ENCODE assay signal across 8 cellular contexts in the genomic region with DNA sequence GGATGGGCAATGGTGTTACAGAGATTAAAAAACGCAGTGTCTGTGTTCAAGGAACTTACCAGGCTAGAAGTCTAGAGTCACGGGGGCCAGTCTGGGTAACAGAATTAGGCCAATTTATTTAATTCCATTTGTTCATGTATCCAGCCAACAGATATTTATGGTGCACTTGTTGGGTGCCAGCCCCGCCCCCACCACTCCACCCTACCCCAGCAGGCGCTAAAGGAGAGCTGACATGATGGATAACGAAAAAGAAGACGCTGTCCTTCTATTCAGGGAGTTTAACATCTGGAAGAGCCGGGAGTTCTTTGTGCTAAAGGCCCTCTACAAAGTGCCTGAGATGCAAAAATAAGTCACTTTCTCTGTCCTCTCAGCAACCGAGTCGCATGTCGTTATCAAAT. TPM values are rescaled to one million over a fixed set of nuclear protein-coding genes. Genes with fewer than 3 reads are reported as not detected.
DNase-seq lines count a peak whose midpoint lies in the region; ATAC-seq, FAIRE-seq and TF ChIP-seq lines count a peak whose summit lies in the region.

No MANE protein-coding gene starts in this region.

- intact Hi-C loops in activated CD4-positive, alpha-beta T cell treated with anti-CD3 and anti-CD28 coated beads, Interleukin-2, amount 10 ng/mL, durations not matched to agents 24 days and 14 days (cut with micrococcal nuclease) = loop anchor here (1.0 to 5.0 kb wide), 2 partner anchors 41 to 62 kb away; no protein-coding TSS in a partner anchor
- intact Hi-C loops in HepG2 (cut with micrococcal nuclease; ENCODE audit: unreplicated experiment) (loop anchor here (10.0 kb wide), 1 partner anchor 58 kb away; no protein-coding TSS in a partner anchor), posterior vena cava (cut with DNase I) (loop anchor here in 1 of 2 donors (10.0 kb wide), 1 partner anchor 58 kb away; no protein-coding TSS in a partner anchor)

- CTCF ChIA-PET in HepG2 (lab: Yijun Ruan, JAX; ENCODE audit: low intra/inter-chr PET ratio, low total read pairs) = no interaction called here

- H3K9me3 ChIP-seq in HepG2 (ENCODE audit: low read length) (no peaks in the 10 kb centered on the region), thymus (ENCODE audit: control insufficient read depth) (no peaks in the 10 kb centered on the region)

- H3K4me1 ChIP-seq in HepG2 (ENCODE audit: insufficient read depth, low read length) (no peaks in the 10 kb centered on the region; the same call in 1 of the 2 replicates), thymus (ENCODE audit: control insufficient read depth, insufficient read depth, low read length) (peaks cover 17% of the 10 kb centered on the region)

- peak overlapping the region; percentile 68 for H3K27ac ChIP-seq in angular gyrus (ENCODE audit: low read depth, low read length)
- H3K27ac ChIP-seq in HepG2 (ENCODE audit: extremely low read length, insufficient read depth, low read length) = no peak overlapping the region
- H3K27ac ChIP-seq in thymus (ENCODE audit: low read depth) = no peak overlapping the region

- H3K9me3 Mint-ChIP-seq in activated CD4-positive, alpha-beta T cell treated with anti-CD3 and anti-CD28 coated beads, Interleukin-2, amount 10 ng/mL, durations not matched to agents 24 days and 14 days = no peaks in the 10 kb centered on the region

- FAIRE-seq in HepG2 (lab: Jason Lieb, UNC) = no peak

- no peaks in the 10 kb centered on the region for H3K79me2 ChIP-seq in HepG2 (ENCODE audit: insufficient read depth, low read length)

- H2AFZ ChIP-seq in HepG2 (ENCODE audit: low read length) = peak overlapping the region; percentile 89

- TF ChIP-seq CTCF in HepG2 (CRISPR knock-in tag; IDR thresholded peaks at IDR 0.05) = no peak

- no peak for TF ChIP-seq EP300 in HepG2 (IDR thresholded peaks at IDR 0.05; ENCODE audit: low read depth in 2 of 2, low read length in 2 of 2)
- no peak for TF ChIP-seq EP300 in HepG2 (CRISPR knock-in tag; IDR thresholded peaks at IDR 0.05; ENCODE audit: borderline replicate concordance)

- no peak for DNase-seq in activated CD4-positive, alpha-beta T cell treated with anti-CD3 and anti-CD28 coated beads, Interleukin-2, amount 10 ng/mL, durations not matched to agents 24 days and 14 days
- DNase-seq in activated CD4-positive, alpha-beta T cell treated with anti-CD3 and anti-CD28 coated beads for 4 hours = no peak
- DNase-seq in HepG2 (ENCODE audit: low spot score) (no peak), occipital lobe (lab: John Stamatoyannopoulos, UW) (no peak), posterior vena cava (ENCODE audit: low spot score) (no peak), NCI-H146 treated with DMSO at 0.1 percent for 48 hours (lab: John Stamatoyannopoulos, UW; ENCODE audit: unreplicated experiment) (no peak)

- TF ChIP-seq RAD21 in HepG2 (CRISPR knock-in tag; IDR thresholded peaks at IDR 0.05) = no peak

- WGBS in HepG2 (ENCODE audit: low lambda C conversion rate) = 33% methylated on average over 10 of the region's 10 CpGs
- 10% methylated on average over 10 of the region's 10 CpGs for WGBS in thymus

- H3K27me3 Mint-ChIP-seq in activated CD4-positive, alpha-beta T cell treated with anti-CD3 and anti-CD28 coated beads, Interleukin-2, amount 10 ng/mL, durations not matched to agents 24 days and 14 days = peaks cover 53% of the 10 kb centered on the region

- no peak for TF ChIP-seq POLR2A in HepG2 (IDR thresholded peaks at IDR 0.05; ENCODE audit: insufficient read depth in 1 of 2, low read depth in 2 of 2, low read length in 2 of 2)

- no peaks in the 10 kb centered on the region; the same call in 1 of the 2 replicates for H4K20me1 ChIP-seq in HepG2 (ENCODE audit: insufficient read depth, low read length)

- peaks cover 3% of the 10 kb centered on the region for H3K36me3 Mint-ChIP-seq in activated CD4-positive, alpha-beta T cell treated with anti-CD3 and anti-CD28 coated beads, Interleukin-2, amount 10 ng/mL, durations not matched to agents 24 days and 14 days (ENCODE audit: low read depth)

- no peak overlapping the region for H3K27ac Mint-ChIP-seq in activated CD4-positive, alpha-beta T cell treated with anti-CD3 and anti-CD28 coated beads, Interleukin-2, amount 10 ng/mL, durations not matched to agents 24 days and 14 days

- POLR2A ChIA-PET in HepG2 (lab: Yijun Ruan, JAX) = no interaction called here

- in situ Hi-C loops in HepG2 (cut with HindIII; ENCODE audit: extremely low pct_ligation_motif_present, low pct_unique_long_range_greater_than_20kb) = no loop called here

- no TSS peak for BruUV-seq in HepG2 (replicated peaks; lab: Mats Ljungman, UMichigan)

- no peaks in the 10 kb centered on the region for H3K36me3 ChIP-seq in HepG2 (replicated peaks in 1 of 2; ENCODE audit: control insufficient read depth in 1 of 2, insufficient read depth in 2 of 2, low read length in 2 of 2)
- no peaks in the 10 kb centered on the region for H3K36me3 ChIP-seq in thymus (ENCODE audit: control insufficient read depth, insufficient read depth)

- H3K4me3 ChIP-seq in HepG2 (replicated peaks in 1 of 3; ENCODE audit: insufficient read depth in 1 of 3, low read depth in 2 of 3, low read length in 3 of 3) (peak overlapping the region; percentile 69 to 73 (median 71)), thymus (ENCODE audit: low read length) (peak overlapping the region; percentile 79)

- H3K9ac ChIP-seq in HepG2 (ENCODE audit: insufficient read depth, low read depth, low read length) = peak overlapping the region; percentile 40; the same call in 1 of the 2 replicates

- H3K27me3 ChIP-seq in HepG2 (ENCODE audit: control insufficient read depth in 1 of 2, insufficient read depth in 2 of 2, low read length in 2 of 2) (peaks cover 3 to 41% of the 10 kb centered on the region in 2 experiments; a peak in 4 of 5 replicates), thymus (ENCODE audit: control insufficient read depth, insufficient read depth) (peaks cover 20% of the 10 kb centered on the region)

- ATAC-seq in HepG2 = no peak

- H3K4me1 Mint-ChIP-seq in activated CD4-positive, alpha-beta T cell treated with anti-CD3 and anti-CD28 coated beads, Interleukin-2, amount 10 ng/mL, durations not matched to agents 24 days and 14 days = peaks cover 43% of the 10 kb centered on the region

- H3K4me3 Mint-ChIP-seq in activated CD4-positive, alpha-beta T cell treated with anti-CD3 and anti-CD28 coated beads, Interleukin-2, amount 10 ng/mL, durations not matched to agents 24 days and 14 days = peak overlapping the region; percentile 98

- peak overlapping the region; percentile 95 for H3K4me2 ChIP-seq in HepG2 (ENCODE audit: low read depth, low read length)

TF ChIP-seq in HepG2, 621 proteins besides CTCF, POLR2A, EP300 and RAD21 (continues in another document):
- no peak for TF ChIP-seq ELF3 (CRISPR knock-in tag; IDR thresholded peaks at IDR 0.05)
- TF ChIP-seq ZNF124 (CRISPR knock-in tag; IDR thresholded peaks at IDR 0.05) = no peak
- no peak for TF ChIP-seq ZFP37 (CRISPR knock-in tag; IDR thresholded peaks at IDR 0.05; ENCODE audit: borderline replicate concordance)
- TF ChIP-seq FOXK2 (IDR thresholded peaks at IDR 0.05) = no peak
- TF ChIP-seq IKZF1 (IDR thresholded peaks at IDR 0.05) = no peak
- TF ChIP-seq ZNF605 (CRISPR knock-in tag; IDR thresholded peaks at IDR 0.05) = no peak
- TF ChIP-seq RXRA (CRISPR knock-in tag; IDR thresholded peaks at IDR 0.05) = no peak

RNA-seq across cellular contexts. Expression of a gene that starts 1.1 kb away (rescaled TPM):
- total RNA-seq in activated CD4-positive, alpha-beta T cell treated with anti-CD3 and anti-CD28 coated beads, Interleukin-2, amount 10 ng/mL, durations not matched to agents 24 days and 14 days = 22.2 and 22.4 TPM in 2 replicates
- 4.8 and 5.0 TPM in 2 replicates for total RNA-seq in HepG2 (2016; rRNA removed; fragmentation: Illumina TruSeq; extraction: Trizol)
- total RNA-seq in HepG2 (2016; cell fraction: cytosol; rRNA removed; fragmentation: Illumina TruSeq; extraction: Trizol; ENCODE audit: low read depth) = 1.9 and 3.3 TPM in 2 replicates
- total RNA-seq in HepG2 (2016; cell fraction: insoluble cytoplasmic fraction; rRNA removed; fragmentation: Illumina TruSeq; extraction: Trizol) = 4.8 and 5.5 TPM in 2 replicates
- total RNA-seq in HepG2 (2016; cell fraction: membrane; rRNA removed; fragmentation: Illumina TruSeq; extraction: Trizol) = 5.3 and 5.5 TPM in 2 replicates
- total RNA-seq in HepG2 (2016; cell fraction: nucleus; rRNA removed; fragmentation: Illumina TruSeq; extraction: Trizol) = 5.3 and 7.6 TPM in 2 replicates
- polyA plus RNA-seq in HepG2 (2011; rRNA removed) = 3.3 and 4.5 TPM in 2 replicates
- polyA plus RNA-seq in HepG2 (2011; cell fraction: cytosol; rRNA removed) = 2.1 and 2.8 TPM in 2 replicates
- 4.7 and 5.0 TPM in 2 replicates for polyA plus RNA-seq in HepG2 (2011; cell fraction: nucleus; rRNA removed)
- 5.6 and 6.9 TPM in 2 replicates for polyA plus RNA-seq in HepG2 (2012)
- 1.5 and 2.8 TPM in 2 replicates for polyA plus RNA-seq in HepG2 (2016; cell fraction: cytosol; fragmentation: Illumina TruSeq; extraction: Trizol; ENCODE audit: low read depth)
- polyA plus RNA-seq in HepG2 (2016; cell fraction: insoluble cytoplasmic fraction; fragmentation: Illumina TruSeq; extraction: Trizol; ENCODE audit: low read depth) = 3.8 and 4.8 TPM in 2 replicates
- 3.2 and 5.1 TPM in 2 replicates for polyA plus RNA-seq in HepG2 (2016; cell fraction: membrane; fragmentation: Illumina TruSeq; extraction: Trizol; ENCODE audit: low read depth)
- 5.1 and 8.2 TPM in 2 replicates for polyA plus RNA-seq in HepG2 (2016; cell fraction: nucleus; fragmentation: Illumina TruSeq; extraction: Trizol; ENCODE audit: insufficient read depth, low read depth)
- polyA minus RNA-seq in HepG2 (2011; rRNA and poly(A)+ RNA removed; ENCODE audit: low replicate concordance) = 5.9 and 21.3 TPM in 2 replicates
- 3.9 and 8.9 TPM in 2 replicates for polyA minus RNA-seq in HepG2 (2011; cell fraction: cytosol; rRNA and poly(A)+ RNA removed)
- polyA minus RNA-seq in HepG2 (2011; cell fraction: nucleus; rRNA and poly(A)+ RNA removed) = 9.0 and 14.3 TPM in 2 replicates
- polyA plus RNA-seq in thymus = 35.4 TPM
- total RNA-seq in occipital lobe = 35.9 TPM
- total RNA-seq in posterior vena cava = 10 to 100 TPM; 17.6 to 28.4 TPM
